ENCODE assay signal across 14 cellular contexts in genomic region chr13:25678398-25678797, GRCh38.
A peak's percentile ranks its signal among the peaks of the same experiment; 100 is the strongest.
DNase-seq lines count a peak whose midpoint lies in the region; ATAC-seq and TF ChIP-seq lines count a peak whose summit lies in the region.
"Had no signal": no experiment of that assay in that cellular context is flagged by ENCODE, and none has a peak within 500 bp of the region (broad histone marks: within the 10 kb centered on the region; RNA-seq: fewer than 3 reads in every experiment).

No MANE protein-coding gene starts in this region.

- in situ Hi-C loops in GM23248 (cut with MboI): no loop called here

- intact Hi-C loops in mucosa of descending colon (cut with DNase I, micrococcal nuclease): no loop called here
- intact Hi-C loops in right lobe of liver (cut with DNase I): no loop called here

- peak; percentile 8 for DNase-seq in SIG-M5 treated with dmso at 0.1 percent for 504 hours (lab: John Stamatoyannopoulos, UW; ENCODE audit: unreplicated experiment)
- DNase-seq in SIG-M5 (lab: John Stamatoyannopoulos, UW): no peak
- DNase-seq in GM06990 (ENCODE audit: extremely low read depth, insufficient read length): no peak
- peak in 1 of 3 donors; percentile 10 for DNase-seq in mucosa of descending colon
- no peak for DNase-seq in right lobe of liver
- DNase-seq in GM23248: no peak
- DNase-seq: cerebellar nuclear complex, HCEC 1CT, islet precursor cell, posterior cingulate gyrus, tibial artery had no signal

- H3K4me2 ChIP-seq in OCI-LY3 (ENCODE audit: low read length): no peak overlapping the region
- H3K4me2 ChIP-seq in GM23248 (ENCODE audit: unreplicated experiment): no peak overlapping the region

- H4K20me1 ChIP-seq in OCI-LY3 (ENCODE audit: insufficient read depth, low read length) (no peaks in the 10 kb centered on the region), GM23248 (ENCODE audit: insufficient read depth) (no peaks in the 10 kb centered on the region)

- 43% methylated on average over 1 of the region's 2 CpGs for WGBS in right lobe of liver (ENCODE audit: insufficient coverage, low coverage, low lambda C conversion rate, missing lambda C conversion rate)
- WGBS in GM23248 (ENCODE audit: low coverage in 1 of 2, low lambda C conversion rate in 2 of 2, missing lambda C conversion rate in 2 of 2), 2 experiments: 5 to 8% methylated on average over 2 of the region's 2 CpGs

- no peaks in the 10 kb centered on the region for H3F3A ChIP-seq in GM23248 (ENCODE audit: insufficient read depth)

- no peak overlapping the region for H3K9ac ChIP-seq in OCI-LY3 (ENCODE audit: low read length)
- no peak overlapping the region for H3K9ac ChIP-seq in GM23248

- no peak for TF ChIP-seq POLR2A in right lobe of liver (IDR thresholded peaks at IDR 0.05)

- H3K27me3 ChIP-seq in GM06990 (replicated peaks; ENCODE audit: control insufficient read depth, insufficient read depth, low read length) (no peaks in the 10 kb centered on the region), OCI-LY3 (ENCODE audit: low read depth, low read length) (0 out of 2 replicates have a peak, but pooled peaks cover 5% of the 10 kb centered on the region), right lobe of liver (no peaks in the 10 kb centered on the region), GM23248 (replicated peaks; ENCODE audit: insufficient read depth) (no peaks in the 10 kb centered on the region)
- H3K27me3 ChIP-seq: tibial artery had no signal

- H3K4me3 ChIP-seq in GM06990 (replicated peaks; ENCODE audit: low read depth, low read length) (no peak overlapping the region), OCI-LY3 (ENCODE audit: low read length) (no peak overlapping the region), mucosa of descending colon (no peak overlapping the region), right lobe of liver (no peak overlapping the region), GM23248 (no peak overlapping the region)
- H3K4me3 ChIP-seq: tibial artery had no signal

- peak; percentile 20 for TF ChIP-seq CTCF in GM06990 (IDR thresholded peaks at IDR 0.05; ENCODE audit: insufficient read depth, low read length, poor library complexity, severe bottlenecking)
- peak; percentile 15; the same call in 1 of the 2 replicates for TF ChIP-seq CTCF in OCI-LY3 (IDR thresholded peaks at IDR 0.05; ENCODE audit: low read depth, low read length)
- TF ChIP-seq CTCF in mucosa of descending colon (IDR thresholded peaks at IDR 0.05): no peak
- no peak for TF ChIP-seq CTCF in right lobe of liver (IDR thresholded peaks at IDR 0.05)

- no peaks in the 10 kb centered on the region for H3K36me3 ChIP-seq in GM06990 (ENCODE audit: control insufficient read depth, insufficient read depth, low read length)
- H3K36me3 ChIP-seq in OCI-LY3 (replicated peaks; ENCODE audit: low read depth, low read length): no peaks in the 10 kb centered on the region
- no peaks in the 10 kb centered on the region for H3K36me3 ChIP-seq in mucosa of descending colon (ENCODE audit: low read depth)
- no peaks in the 10 kb centered on the region for H3K36me3 ChIP-seq in right lobe of liver
- no peaks in the 10 kb centered on the region for H3K36me3 ChIP-seq in GM23248 (ENCODE audit: low read depth)
- H3K36me3 ChIP-seq: tibial artery had no signal

- ATAC-seq in mucosa of descending colon: peak; percentile 59
- ATAC-seq in GM18861 (IDR thresholded peaks at IDR 0.05; ENCODE audit: unreplicated experiment): no peak
- no peak for ATAC-seq in right lobe of liver
- ATAC-seq: Panc1 had no signal

- H3K9me3 ChIP-seq in OCI-LY3 (ENCODE audit: insufficient read depth, low read length) (no peaks in the 10 kb centered on the region), mucosa of descending colon (no peaks in the 10 kb centered on the region), right lobe of liver (no peaks in the 10 kb centered on the region), GM23248 (ENCODE audit: low read depth) (no peaks in the 10 kb centered on the region)
- H3K9me3 ChIP-seq: tibial artery had no signal

- H3K4me1 ChIP-seq in OCI-LY3 (ENCODE audit: low read length): no peaks in the 10 kb centered on the region
- no peaks in the 10 kb centered on the region for H3K4me1 ChIP-seq in mucosa of descending colon (ENCODE audit: low read depth)
- no peaks in the 10 kb centered on the region for H3K4me1 ChIP-seq in right lobe of liver
- H3K4me1 ChIP-seq in GM23248 (ENCODE audit: insufficient read depth): no peaks in the 10 kb centered on the region

- H3K79me2 ChIP-seq in OCI-LY3 (ENCODE audit: low read length) (no peaks in the 10 kb centered on the region), GM23248 (ENCODE audit: insufficient read depth) (no peaks in the 10 kb centered on the region)

- no peak overlapping the region for H2AFZ ChIP-seq in OCI-LY3 (ENCODE audit: low read depth, low read length)
- H2AFZ ChIP-seq in GM23248: no peak overlapping the region

- H3K27ac ChIP-seq in OCI-LY3 (ENCODE audit: low read length) (no peak overlapping the region), right lobe of liver (no peak overlapping the region), GM23248 (no peak overlapping the region)
- H3K27ac ChIP-seq: tibial artery had no signal

- no peaks in the 10 kb centered on the region for H3K9me2 ChIP-seq in GM23248 (ENCODE audit: insufficient read depth)

Comparison
In these comparisons a context has a peak if more than half of its experiments do, and no peak if none do; other contexts are left out.
1. CTCF ChIP-seq: peak in GM06990 (single experiment) and OCI-LY3 (single experiment); none in mucosa of descending colon (single experiment) and right lobe of liver (0 of 4).